ENCODE assay signal across 38 cellular contexts in the genomic region with DNA sequence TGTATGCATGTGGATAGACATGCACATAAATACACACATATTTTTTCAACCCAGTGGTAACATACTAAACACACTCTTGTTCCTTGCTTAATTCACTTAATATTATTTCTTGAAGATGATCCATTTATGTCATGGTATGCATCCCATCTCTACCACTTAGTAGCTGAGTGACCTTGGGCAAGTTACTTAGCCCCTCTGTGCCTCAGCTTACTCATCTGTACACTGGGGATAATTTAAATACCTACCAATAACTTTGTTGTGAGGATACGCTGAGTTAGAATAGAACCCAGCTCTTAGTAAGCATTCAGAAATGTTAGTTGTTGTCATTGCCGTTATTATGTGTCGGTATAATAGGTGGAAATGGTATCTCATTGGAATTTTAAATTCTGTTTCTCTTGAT. TPM values are rescaled to one million over a fixed set of nuclear protein-coding genes. Genes with fewer than 3 reads are reported as not detected.
"Had no signal": no experiment of that assay in that cellular context is flagged by ENCODE, and none has a peak within 500 bp of the region (broad histone marks: within the 10 kb centered on the region; RNA-seq: fewer than 3 reads in every experiment).

No MANE protein-coding gene starts in this region.

- ATAC-seq: activated naive CD4-positive, alpha-beta T cell treated with anti-CD3 and anti-CD28 coated beads, Interleukin-2, amount 50 U/mL, for 72 hours; activated naive CD8-positive, alpha-beta T cell treated with anti-CD3 and anti-CD28 coated beads, Interleukin-2, amount 50 U/mL, for 24 hours; activated T-cell treated with anti-CD3 and anti-CD28 coated beads, Interleukin-2, amount 50 U/mL, for 4 hours; activated T-cell treated with anti-CD3 and anti-CD28 coated beads, Interleukin-2, amount 50 U/mL, for 72 hours; body of pancreas had no signal

- H3K4me3 Mint-ChIP-seq: activated naive CD4-positive, alpha-beta T cell treated with anti-CD3 and anti-CD28 coated beads for 36 hours; activated naive CD4-positive, alpha-beta T cell treated with anti-CD3 and anti-CD28 coated beads, Interleukin-2, amount 10 ng/mL, durations not matched to agents 7 days and 5 days; activated naive CD4-positive, alpha-beta T cell treated with anti-CD3 and anti-CD28 coated beads, Interleukin-2, amount 50 U/mL, for 24 hours; activated naive CD8-positive, alpha-beta T cell; activated naive CD8-positive, alpha-beta T cell treated with anti-CD3 and anti-CD28 coated beads for 36 hours; activated naive CD8-positive, alpha-beta T cell treated with anti-CD3 and anti-CD28 coated beads, Interleukin-2, amount 10 ng/mL, durations not matched to agents 7 days and 5 days; activated naive CD8-positive, alpha-beta T cell treated with anti-CD3 and anti-CD28 coated beads, Interleukin-2, amount 50 U/mL, for 24 hours; activated T-cell treated with anti-CD3 and anti-CD28 coated beads, Interleukin-2, amount 50 U/mL, for 24 hours; activated T-cell treated with anti-CD3 and anti-CD28 coated beads, Interleukin-2, amount 50 U/mL, for 4 hours; activated T-cell treated with anti-CD3 and anti-CD28 coated beads, Interleukin-2, amount 50 U/mL, for 72 hours; activated T-helper 1 cell treated with anti-CD3 and anti-CD28 coated beads, Interleukin-12 subunit alpha, Interleukin-12 subunit beta, Interleukin-2, Interleukin-4 antibody, amounts not matched to agents 30 ng/mL and 10 ng/mL and 1 ng/mL, durations not matched to agents 14 hours and 24 hours and 36 hours; brain; central memory CD8-positive, alpha-beta T cell had no signal

- H3K27ac ChIP-seq: adrenal gland, ascending aorta, body of pancreas, brain microvascular endothelial cell, breast epithelium, cardiac muscle cell had no signal

- H3K4me1 ChIP-seq: ascending aorta, breast epithelium had no signal

- H3K4me1 Mint-ChIP-seq: activated naive CD4-positive, alpha-beta T cell treated with anti-CD3 and anti-CD28 coated beads, Interleukin-2, amount 50 U/mL, for 24 hours; activated naive CD8-positive, alpha-beta T cell treated with anti-CD3 and anti-CD28 coated beads, Interleukin-2, amount 50 U/mL, for 24 hours; central memory CD8-positive, alpha-beta T cell had no signal

- H3K36me3 Mint-ChIP-seq: activated naive CD4-positive, alpha-beta T cell treated with anti-CD3 and anti-CD28 coated beads, Interleukin-2, amount 10 ng/mL, durations not matched to agents 7 days and 5 days; activated naive CD4-positive, alpha-beta T cell treated with anti-CD3 and anti-CD28 coated beads, Interleukin-2, amount 50 U/mL, for 24 hours; activated naive CD4-positive, alpha-beta T cell treated with anti-CD3 and anti-CD28 coated beads, Interleukin-2, amount 50 U/mL, for 72 hours; activated naive CD8-positive, alpha-beta T cell; activated naive CD8-positive, alpha-beta T cell treated with anti-CD3 and anti-CD28 coated beads for 36 hours; activated naive CD8-positive, alpha-beta T cell treated with anti-CD3 and anti-CD28 coated beads, Interleukin-2, amount 10 ng/mL, durations not matched to agents 7 days and 5 days had no signal

- H3K9me3 Mint-ChIP-seq: activated naive CD4-positive, alpha-beta T cell treated with anti-CD3 and anti-CD28 coated beads for 36 hours; activated naive CD4-positive, alpha-beta T cell treated with anti-CD3 and anti-CD28 coated beads, Interleukin-2, amount 10 ng/mL, durations not matched to agents 7 days and 5 days; activated naive CD4-positive, alpha-beta T cell treated with anti-CD3 and anti-CD28 coated beads, Interleukin-2, amount 50 U/mL, for 24 hours; activated naive CD4-positive, alpha-beta T cell treated with anti-CD3 and anti-CD28 coated beads, Interleukin-2, amount 50 U/mL, for 72 hours; activated naive CD8-positive, alpha-beta T cell treated with anti-CD3 and anti-CD28 coated beads for 36 hours; activated naive CD8-positive, alpha-beta T cell treated with anti-CD3 and anti-CD28 coated beads, Interleukin-2, amount 10 ng/mL, durations not matched to agents 7 days and 5 days; activated naive CD8-positive, alpha-beta T cell treated with anti-CD3 and anti-CD28 coated beads, Interleukin-2, amount 50 U/mL, for 24 hours; activated T-cell treated with anti-CD3 and anti-CD28 coated beads, Interleukin-2, amount 50 U/mL, for 24 hours; activated T-cell treated with anti-CD3 and anti-CD28 coated beads, Interleukin-2, amount 50 U/mL, for 4 hours; activated T-cell treated with anti-CD3 and anti-CD28 coated beads, Interleukin-2, amount 50 U/mL, for 72 hours; activated T-helper 1 cell treated with anti-CD3 and anti-CD28 coated beads, Interleukin-12 subunit alpha, Interleukin-12 subunit beta, Interleukin-2, Interleukin-4 antibody, amounts not matched to agents 30 ng/mL and 10 ng/mL and 1 ng/mL, durations not matched to agents 14 hours and 24 hours and 36 hours; activated T-helper 2 cell treated with anti-CD3 and anti-CD28 coated beads, Interferon-gamma antibody, Interleukin-2, Interleukin-4, amounts not matched to agents 10 μg/mL and 5 μg/mL and 100 μg/mL, durations not matched to agents 14 hours and 24 hours and 36 hours; brain; central memory CD8-positive, alpha-beta T cell had no signal

- H3K27ac Mint-ChIP-seq: activated naive CD4-positive, alpha-beta T cell treated with anti-CD3 and anti-CD28 coated beads for 36 hours; activated naive CD4-positive, alpha-beta T cell treated with anti-CD3 and anti-CD28 coated beads, Interleukin-2, amount 10 ng/mL, durations not matched to agents 7 days and 5 days; activated naive CD4-positive, alpha-beta T cell treated with anti-CD3 and anti-CD28 coated beads, Interleukin-2, amount 50 U/mL, for 24 hours; activated naive CD4-positive, alpha-beta T cell treated with anti-CD3 and anti-CD28 coated beads, Interleukin-2, amount 50 U/mL, for 72 hours; activated naive CD8-positive, alpha-beta T cell; activated naive CD8-positive, alpha-beta T cell treated with anti-CD3 and anti-CD28 coated beads for 36 hours; activated naive CD8-positive, alpha-beta T cell treated with anti-CD3 and anti-CD28 coated beads, Interleukin-2, amount 10 ng/mL, durations not matched to agents 7 days and 5 days; activated naive CD8-positive, alpha-beta T cell treated with anti-CD3 and anti-CD28 coated beads, Interleukin-2, amount 50 U/mL, for 24 hours; activated T-cell treated with anti-CD3 and anti-CD28 coated beads, Interleukin-2, amount 50 U/mL, for 24 hours; activated T-cell treated with anti-CD3 and anti-CD28 coated beads, Interleukin-2, amount 50 U/mL, for 72 hours; activated T-helper 1 cell treated with anti-CD3 and anti-CD28 coated beads, Interleukin-12 subunit alpha, Interleukin-12 subunit beta, Interleukin-2, Interleukin-4 antibody, amounts not matched to agents 30 ng/mL and 10 ng/mL and 1 ng/mL, durations not matched to agents 14 hours and 24 hours and 36 hours; activated T-helper 2 cell treated with anti-CD3 and anti-CD28 coated beads, Interferon-gamma antibody, Interleukin-2, Interleukin-4, amounts not matched to agents 10 μg/mL and 5 μg/mL and 100 μg/mL, durations not matched to agents 14 hours and 24 hours and 36 hours; brain had no signal

- H3K27me3 Mint-ChIP-seq: activated naive CD4-positive, alpha-beta T cell treated with anti-CD3 and anti-CD28 coated beads, Interleukin-2, amount 50 U/mL, for 24 hours; activated naive CD8-positive, alpha-beta T cell; activated naive CD8-positive, alpha-beta T cell treated with anti-CD3 and anti-CD28 coated beads for 36 hours; activated naive CD8-positive, alpha-beta T cell treated with anti-CD3 and anti-CD28 coated beads, Interleukin-2, amount 50 U/mL, for 24 hours; activated T-cell treated with anti-CD3 and anti-CD28 coated beads, Interleukin-2, amount 50 U/mL, for 24 hours had no signal

- H3K27me3 ChIP-seq: adrenal gland, ascending aorta, body of pancreas, brain microvascular endothelial cell, breast epithelium, cardiac muscle cell had no signal

- DNase-seq: activated effector memory CD4-positive, alpha-beta T cell treated with anti-CD3 and anti-CD28 coated beads, Interleukin-2, amount 50 U/mL, for 16 hours; activated effector memory CD4-positive, alpha-beta T cell treated with Interleukin-2 at 50 U/mL for 16 hours; activated gamma-delta T cell treated with Interleukin-2 at 50 U/mL for 16 hours; activated naive CD4-positive, alpha-beta T cell; activated naive CD4-positive, alpha-beta T cell treated with anti-CD3 and anti-CD28 coated beads for 36 hours; activated naive CD4-positive, alpha-beta T cell treated with anti-CD3 and anti-CD28 coated beads, Interleukin-2, amount 10 ng/mL, durations not matched to agents 7 days and 5 days; activated naive CD4-positive, alpha-beta T cell treated with anti-CD3 and anti-CD28 coated beads, Interleukin-2, amount 50 U/mL, for 16 hours; activated naive CD4-positive, alpha-beta T cell treated with Interleukin-2 at 50 U/mL for 16 hours; activated naive CD8-positive, alpha-beta T cell treated with anti-CD3 and anti-CD28 coated beads for 36 hours; activated naive CD8-positive, alpha-beta T cell treated with anti-CD3 and anti-CD28 coated beads, Interleukin-2, amount 10 ng/mL, durations not matched to agents 7 days and 5 days; activated naive CD8-positive, alpha-beta T cell treated with anti-CD3 and anti-CD28 coated beads, Interleukin-2, amount 50 U/mL, for 24 hours; activated T-cell treated with anti-CD3 and anti-CD28 coated beads, Interleukin-2, amount 50 U/mL, for 1 hour; activated T-cell treated with anti-CD3 and anti-CD28 coated beads, Interleukin-2, amount 50 U/mL, for 24 hours; activated T-cell treated with anti-CD3 and anti-CD28 coated beads, Interleukin-2, amount 50 U/mL, for 4 hours; activated T-cell treated with anti-CD3 and anti-CD28 coated beads, Interleukin-2, amount 50 U/mL, for 48 hours; activated T-cell treated with anti-CD3 and anti-CD28 coated beads, Interleukin-2, amount 50 U/mL, for 72 hours; adrenal gland; amniotic stem cell; amygdala; anterior cingulate cortex; aorta; body of pancreas; brain microvascular endothelial cell; caudate nucleus; central memory CD4-positive, alpha-beta T cell; cerebellar nuclear complex had no signal

- H3K9me3 ChIP-seq: adrenal gland, ascending aorta, body of pancreas, breast epithelium had no signal

- H3K4me3 ChIP-seq: adrenal gland, ascending aorta, body of pancreas, breast epithelium, cardiac muscle cell had no signal

- FAIRE-seq: astrocyte, bronchial epithelial cell had no signal

RNA-seq across cellular contexts. Expression of a gene that starts 52.4 kb away (rescaled TPM):
- polyA plus RNA-seq: cardiac muscle cell had no signal
